29 cellular contexts compared by ENCODE assay signal in genomic region chr5:150452914-150453313, GRCh38. TPM values are rescaled to one million over a fixed set of nuclear protein-coding genes. Genes with fewer than 3 reads are reported as not detected.
"Had no signal": no experiment of that assay in that cellular context is flagged by ENCODE, and none has a peak within 500 bp of the region (broad histone marks: within the 10 kb centered on the region; RNA-seq: fewer than 3 reads in every experiment).

No MANE protein-coding gene starts in this region.

- DNase-seq: colonic mucosa; effector CD8-positive, alpha-beta T cell; endodermal cell; foreskin keratinocyte; heart left ventricle; left cardiac atrium; left lung; mesendoderm; naive thymus-derived CD8-positive, alpha-beta T cell; nephron progenitor cell; pancreas; stimulated activated CD4-positive, alpha-beta T cell treated with anti-CD3 and anti-CD28 coated beads, Interleukin-12 subunit alpha, Interleukin-12 subunit beta, amount 100 ng/mL, for 4 hours; stimulated activated CD4-positive, alpha-beta T cell treated with anti-CD3 and anti-CD28 coated beads, Interleukin-1b, Interleukin-23, amount 100 ng/mL, for 48 hours; stimulated activated CD4-positive, alpha-beta T cell treated with anti-CD3 and anti-CD28 coated beads, Interleukin-4, amount 100 ng/mL, for 24 hours; stimulated activated naive CD8-positive, alpha-beta T cell treated with anti-CD3 and anti-CD28 coated beads, Interleukin-15, Interleukin-2, amounts not matched to agents 100 U/mL and 50 U/mL, for 24 hours; substantia nigra; testis; tibial artery had no signal

- H3K4me3 Mint-ChIP-seq: dendritic cell treated with granulocyte-macrophage colony-stimulating factor and Interleukin-4, amounts not matched to agents 40 ng/mL and 50 ng/mL, for 4 days; endodermal cell; naive thymus-derived CD8-positive, alpha-beta T cell; nephron progenitor cell; stimulated activated effector memory CD8-positive, alpha-beta T cell treated with anti-CD3 and anti-CD28 coated beads, Interleukin-12 subunit alpha, Interleukin-12 subunit beta, amount 100 ng/mL, for 72 hours; type B pancreatic cell had no signal

- H3K4me3 ChIP-seq: colonic mucosa, esophagus muscularis mucosa, gastroesophageal sphincter, heart left ventricle, hepatocyte, left lung, pancreas, smooth muscle cell, testis, tibial artery had no signal

- H3K9me3 Mint-ChIP-seq: dendritic cell treated with granulocyte-macrophage colony-stimulating factor and Interleukin-4, amounts not matched to agents 40 ng/mL and 50 ng/mL, for 4 days; stimulated activated effector memory CD8-positive, alpha-beta T cell treated with anti-CD3 and anti-CD28 coated beads, Interleukin-12 subunit alpha, Interleukin-12 subunit beta, amount 100 ng/mL, for 72 hours; type B pancreatic cell had no signal

- H3K4me2 ChIP-seq: hepatocyte, smooth muscle cell had no signal

- H3K27ac ChIP-seq: colonic mucosa, esophagus muscularis mucosa, foreskin keratinocyte, gastroesophageal sphincter, heart left ventricle, hepatocyte, pancreas, testis, tibial artery had no signal

- ATAC-seq: foreskin keratinocyte; gastroesophageal sphincter; heart left ventricle; left cardiac atrium; left lung; naive thymus-derived CD8-positive, alpha-beta T cell; pancreas; sciatic nerve; stimulated activated effector memory CD8-positive, alpha-beta T cell treated with anti-CD3 and anti-CD28 coated beads, Interleukin-12 subunit alpha, Interleukin-12 subunit beta, amount 100 ng/mL, for 72 hours; stimulated activated naive CD8-positive, alpha-beta T cell treated with anti-CD3 and anti-CD28 coated beads, Interleukin-15, Interleukin-2, amounts not matched to agents 100 U/mL and 50 U/mL, for 24 hours had no signal

- H3K27me3 ChIP-seq: colonic mucosa, esophagus muscularis mucosa, foreskin keratinocyte, gastroesophageal sphincter, heart left ventricle, hepatocyte, left lung, pancreas, testis, tibial artery had no signal

- H3K27me3 Mint-ChIP-seq: naive thymus-derived CD8-positive, alpha-beta T cell; type B pancreatic cell had no signal

- FAIRE-seq: endothelial cell of umbilical vein, pancreas, urothelium cell line had no signal

- H3K27ac Mint-ChIP-seq: dendritic cell treated with granulocyte-macrophage colony-stimulating factor and Interleukin-4, amounts not matched to agents 40 ng/mL and 50 ng/mL, for 4 days; endodermal cell; nephron progenitor cell; stimulated activated effector memory CD8-positive, alpha-beta T cell treated with anti-CD3 and anti-CD28 coated beads, Interleukin-12 subunit alpha, Interleukin-12 subunit beta, amount 100 ng/mL, for 72 hours; type B pancreatic cell had no signal

- H3K36me3 ChIP-seq: colonic mucosa, pancreas, tibial artery had no signal

- H2AFZ ChIP-seq: hepatocyte had no signal

- H3K9me3 ChIP-seq: colonic mucosa, gastroesophageal sphincter, heart left ventricle, left lung, pancreas, testis, tibial artery had no signal

RNA-seq across cellular contexts. Expression of gene CD74, which starts 40.2 kb away (rescaled TPM):
- total RNA-seq: chondrocyte had no signal
